8 cellular contexts compared by ENCODE assay signal in genomic region chr17:4584125-4584834, GRCh38. TPM values are rescaled to one million over a fixed set of nuclear protein-coding genes. Genes with fewer than 3 reads are reported as not detected.
A peak's percentile ranks its signal among the peaks of the same experiment; 100 is the strongest.
DNase-seq lines count a peak whose midpoint lies in the region; ATAC-seq and TF ChIP-seq lines count a peak whose summit lies in the region.

Gene SMTNL2 (plus strand): TSS chr17:4584529. CDS start chr17:4584606, 77 bp downstream.

- H3K36me3 ChIP-seq in ES-I3 (ENCODE audit: insufficient read depth, low read length) (no peaks in the 10 kb centered on the region), heart left ventricle (no peaks in the 10 kb centered on the region), rectal smooth muscle tissue (ENCODE audit: control insufficient read depth, insufficient read depth, low read length) (no peaks in the 10 kb centered on the region), PC-3 (ENCODE audit: low read depth, low read length) (no peaks in the 10 kb centered on the region)

- 0 to 1% (median 0%) methylated on average over 8 to 88 of the region's 88 CpGs for WGBS in heart left ventricle, 4 donors

- H3K27ac ChIP-seq in heart left ventricle (peak within 1 kb of the TSS; percentile 56 to 86 (median 74)), rectal smooth muscle tissue (ENCODE audit: low read depth, low read length) (no peak within 1 kb of the TSS), PC-3 (ENCODE audit: low read length) (no peak within 1 kb of the TSS)

- no TSS peak for BruUV-seq in PC-3 (replicated peaks; lab: Mats Ljungman, UMichigan)

- DNase-seq in heart left ventricle (peak in 4 of 5 donors; percentile 64 to 84 (median 82)), hypothalamus (lab: John Stamatoyannopoulos, UW) (no peak), posterior vena cava (ENCODE audit: low spot score) (no peak), PC-3 (no peak)

- H3K4me3 ChIP-seq in heart left ventricle (peak within 1 kb of the TSS; percentile 53 to 72 (median 62)), rectal smooth muscle tissue (ENCODE audit: low read length) (peak within 1 kb of the TSS; percentile 55), PC-3 (ENCODE audit: low read length) (no peak within 1 kb of the TSS)

- CTCF ChIA-PET in PC-3 (lab: Charles Lee): no interaction called here

- H3K27me3 ChIP-seq in heart left ventricle (peaks cover 0 to 30% (median 10%) of the 10 kb centered on the region in 9 donors), rectal smooth muscle tissue (ENCODE audit: control insufficient read depth, insufficient read depth, low read length) (peaks cover 17% of the 10 kb centered on the region), PC-3 (ENCODE audit: low read length) (peaks cover 36% of the 10 kb centered on the region)

- H3K9me2 ChIP-seq in PC-3 (replicated peaks; ENCODE audit: low read length): no peaks in the 10 kb centered on the region

- intact Hi-C loops in heart left ventricle (cut with DNase I): loop anchor here in 1 of 10 donors (2.0 kb wide), 1 partner anchor 41 kb away; no protein-coding TSS in a partner anchor
- intact Hi-C loops in posterior vena cava (cut with DNase I): no loop called here
- intact Hi-C loops in PC-3 (cut with micrococcal nuclease): no loop called here

- H3K4me1 ChIP-seq in ES-I3 (ENCODE audit: insufficient read depth, low read length): peaks cover 13% of the 10 kb centered on the region
- H3K4me1 ChIP-seq in heart left ventricle: peaks cover 0 to 73% (median 22%) of the 10 kb centered on the region in 12 donors
- no peaks in the 10 kb centered on the region for H3K4me1 ChIP-seq in rectal smooth muscle tissue (ENCODE audit: control insufficient read depth, insufficient read depth, low read length)
- H3K4me1 ChIP-seq in PC-3 (ENCODE audit: insufficient read depth, low read length): no peaks in the 10 kb centered on the region

- no peak within 1 kb of the TSS for H2AFZ ChIP-seq in PC-3 (ENCODE audit: low read length)

- H3K79me2 ChIP-seq in PC-3 (ENCODE audit: low read length): no peaks in the 10 kb centered on the region

- no peaks in the 10 kb centered on the region for H3K9me3 ChIP-seq in ES-I3 (ENCODE audit: control insufficient read depth, insufficient read depth, low read length)
- no peaks in the 10 kb centered on the region for H3K9me3 ChIP-seq in heart left ventricle
- H3K9me3 ChIP-seq in PC-3 (ENCODE audit: low read length): no peaks in the 10 kb centered on the region

- peak in 1 of 2 donors; percentile 78 for TF ChIP-seq POLR2A in heart left ventricle (IDR thresholded peaks at IDR 0.05)

- ATAC-seq in SK-N-SH treated with all-trans-retinoic acid at 6 μM for 48 hours (peak; percentile 7; the same call in 2 of the 3 replicates), heart left ventricle (peak; percentile 8 to 79 (median 68)), HG03159 (IDR thresholded peaks at IDR 0.05; ENCODE audit: unreplicated experiment) (no peak), PC-3 (no peak)

- H3F3A ChIP-seq in PC-3 (ENCODE audit: low read length, unreplicated experiment): no peaks in the 10 kb centered on the region

- H3K4me2 ChIP-seq in PC-3 (ENCODE audit: low read length): no peak within 1 kb of the TSS

- TF ChIP-seq CTCF in heart left ventricle (IDR thresholded peaks at IDR 0.05) (peak in 3 of 12 donors; percentile 4 to 27 (median 5)), PC-3 (conservative IDR thresholded peaks at IDR 0.05; ENCODE audit: low read depth, low read length) (no peak)

- POLR2A ChIA-PET in PC-3 (lab: Charles Lee; ENCODE audit: unreplicated experiment): no interaction called here

- H3K9ac ChIP-seq in ES-I3 (ENCODE audit: low read depth, low read length) (peak within 1 kb of the TSS; percentile 77), rectal smooth muscle tissue (ENCODE audit: low read length) (no peak within 1 kb of the TSS), PC-3 (ENCODE audit: low read length) (no peak within 1 kb of the TSS)

- H4K20me1 ChIP-seq in PC-3 (ENCODE audit: low read length): no peaks in the 10 kb centered on the region

TF ChIP-seq in SK-N-SH treated with all-trans-retinoic acid at 6 μM for 48 hours, 23 proteins besides CTCF, POLR2A, EP300 and RAD21:
- TF ChIP-seq TSHZ2 (CRISPR knock-in tag; IDR thresholded peaks at IDR 0.05) (no peak), ZNF8 (CRISPR knock-in tag; IDR thresholded peaks at IDR 0.05) (no peak), ZC3H10 (CRISPR knock-in tag; IDR thresholded peaks at IDR 0.05) (no peak), GLIS3 (CRISPR knock-in tag; IDR thresholded peaks at IDR 0.05) (no peak), POU6F1 (CRISPR knock-in tag; IDR thresholded peaks at IDR 0.05; ENCODE audit: borderline replicate concordance, low read depth) (no peak), PPARA (CRISPR knock-in tag; IDR thresholded peaks at IDR 0.05; ENCODE audit: borderline replicate concordance) (no peak), ESRRG (CRISPR knock-in tag; IDR thresholded peaks at IDR 0.05) (no peak), OSR1 (CRISPR knock-in tag; IDR thresholded peaks at IDR 0.05) (no peak), CSDC2 (CRISPR knock-in tag; IDR thresholded peaks at IDR 0.05) (no peak)
TF ChIP-seq in SK-N-SH treated with all-trans-retinoic acid at 6 μM for 48 hours: peak in this region for 0.

RNA-seq across cellular contexts. Expression of gene SMTNL2, which starts in this region (rescaled TPM):
- 10 to 100 TPM; 10.1 to 47.5 (median 18.5) TPM for total RNA-seq in heart left ventricle
- 1 to 10 TPM; 2.1 to 8.2 TPM for polyA plus RNA-seq in heart left ventricle
- total RNA-seq in posterior vena cava: 1 to 10 TPM; 2.0 to 3.0 TPM
- total RNA-seq in PC-3 (2014; rRNA removed): not detected in 2 replicates

Comparison
In these comparisons a context has a peak if more than half of its experiments do, and no peak if none do; other contexts are left out.
1. ATAC-seq: peak in SK-N-SH treated with all-trans-retinoic acid at 6 μM for 48 hours (single experiment) and heart left ventricle (4 of 4); none in HG03159 (single experiment) and PC-3 (single experiment).
2. DNase-seq: peak in heart left ventricle (4 of 5); none in hypothalamus (0 of 51), posterior vena cava (single experiment) and PC-3 (single experiment).
3. H3K27ac ChIP-seq: peak in heart left ventricle (12 of 12); none in rectal smooth muscle tissue (single experiment) and PC-3 (single experiment).